12 cellular contexts compared by ENCODE assay signal in genomic region chr2:145739679-145740078, GRCh38.
DNase-seq lines count a peak whose midpoint lies in the region; ATAC-seq lines count a peak whose summit lies in the region.
"Had no signal": no experiment of that assay in that cellular context is flagged by ENCODE, and none has a peak within 500 bp of the region (broad histone marks: within the 10 kb centered on the region; RNA-seq: fewer than 3 reads in every experiment).

No MANE protein-coding gene starts in this region.

- H3K9me3 Mint-ChIP-seq in activated T-cell treated with anti-CD3 and anti-CD28 coated beads, Interleukin-2, amount 50 U/mL, for 24 hours, result peaks cover 10% of the 10 kb centered on the region
- peaks cover 4% of the 10 kb centered on the region for H3K9me3 Mint-ChIP-seq in activated T-cell treated with anti-CD3 and anti-CD28 coated beads, Interleukin-2, amount 50 U/mL, for 4 hours
- H3K9me3 Mint-ChIP-seq in memory B cell, result no peaks in the 10 kb centered on the region
- H3K9me3 Mint-ChIP-seq in activated CD8-positive, alpha-beta T cell treated with anti-CD3 and anti-CD28 coated beads, Interleukin-2, amount 10 ng/mL, durations not matched to agents 7 days and 5 days (ENCODE audit: insufficient read depth), result no peaks in the 10 kb centered on the region
- H3K9me3 Mint-ChIP-seq: nephron progenitor cell had no signal

- no peaks in the 10 kb centered on the region for H3K36me3 Mint-ChIP-seq in activated T-cell treated with anti-CD3 and anti-CD28 coated beads, Interleukin-2, amount 50 U/mL, for 24 hours (ENCODE audit: low read depth)
- no peaks in the 10 kb centered on the region for H3K36me3 Mint-ChIP-seq in activated T-cell treated with anti-CD3 and anti-CD28 coated beads, Interleukin-2, amount 50 U/mL, for 4 hours (ENCODE audit: insufficient read depth)
- no peaks in the 10 kb centered on the region for H3K36me3 Mint-ChIP-seq in memory B cell
- H3K36me3 Mint-ChIP-seq in activated CD8-positive, alpha-beta T cell treated with anti-CD3 and anti-CD28 coated beads, Interleukin-2, amount 10 ng/mL, durations not matched to agents 7 days and 5 days (ENCODE audit: low read depth), result no peaks in the 10 kb centered on the region

- CTCF ChIA-PET in activated CD8-positive, alpha-beta T cell treated with anti-CD3 and anti-CD28 coated beads, Interleukin-2, amount 10 ng/mL, durations not matched to agents 7 days and 5 days (lab: Charles Lee), result interaction anchor here (1.3 kb wide), 1 partner anchor 13 kb away, joined by 4 read pairs; no protein-coding TSS in a partner anchor

- no peak for DNase-seq in activated T-cell treated with anti-CD3 and anti-CD28 coated beads, Interleukin-2, amount 50 U/mL, for 24 hours
- no peak for DNase-seq in activated T-cell treated with anti-CD3 and anti-CD28 coated beads, Interleukin-2, amount 50 U/mL, for 4 hours
- DNase-seq in memory B cell (ENCODE audit: low spot score in 2 of 2), result no peak
- DNase-seq in activated CD8-positive, alpha-beta T cell treated with anti-CD3 and anti-CD28 coated beads, Interleukin-2, amount 10 ng/mL, durations not matched to agents 7 days and 5 days, result no peak
- no peak for DNase-seq in NCI-H187 treated with DMSO at 0.1 percent for 48 hours (lab: John Stamatoyannopoulos, UW)
- DNase-seq in globus pallidus (ENCODE audit: low spot score), result no peak
- DNase-seq: dorsolateral prefrontal cortex, nephron progenitor cell, sigmoid colon, T1000 had no signal

- ATAC-seq in activated T-cell treated with anti-CD3 and anti-CD28 coated beads, Interleukin-2, amount 50 U/mL, for 4 hours, result no peak
- ATAC-seq in HG02571 (IDR thresholded peaks at IDR 0.05; ENCODE audit: unreplicated experiment) (peak; percentile 53), HG03280 (IDR thresholded peaks at IDR 0.05; ENCODE audit: unreplicated experiment) (peak; percentile 44), memory B cell (ENCODE audit: low read depth) (no peak)
- no peak for ATAC-seq in activated CD8-positive, alpha-beta T cell treated with anti-CD3 and anti-CD28 coated beads, Interleukin-2, amount 10 ng/mL, durations not matched to agents 7 days and 5 days

- H3K27ac Mint-ChIP-seq in activated T-cell treated with anti-CD3 and anti-CD28 coated beads, Interleukin-2, amount 50 U/mL, for 24 hours, result peak overlapping the region; percentile 66
- peak overlapping the region; percentile 35 for H3K27ac Mint-ChIP-seq in memory B cell
- no peak overlapping the region for H3K27ac Mint-ChIP-seq in activated CD8-positive, alpha-beta T cell treated with anti-CD3 and anti-CD28 coated beads, Interleukin-2, amount 10 ng/mL, durations not matched to agents 7 days and 5 days

- H3K27me3 Mint-ChIP-seq in activated T-cell treated with anti-CD3 and anti-CD28 coated beads, Interleukin-2, amount 50 U/mL, for 24 hours, result no peaks in the 10 kb centered on the region
- H3K27me3 Mint-ChIP-seq in activated T-cell treated with anti-CD3 and anti-CD28 coated beads, Interleukin-2, amount 50 U/mL, for 4 hours (ENCODE audit: low read depth), result no peaks in the 10 kb centered on the region
- no peaks in the 10 kb centered on the region for H3K27me3 Mint-ChIP-seq in memory B cell
- no peaks in the 10 kb centered on the region for H3K27me3 Mint-ChIP-seq in activated CD8-positive, alpha-beta T cell treated with anti-CD3 and anti-CD28 coated beads, Interleukin-2, amount 10 ng/mL, durations not matched to agents 7 days and 5 days (ENCODE audit: low read depth)

- H3K4me3 Mint-ChIP-seq in activated T-cell treated with anti-CD3 and anti-CD28 coated beads, Interleukin-2, amount 50 U/mL, for 24 hours, result no peak overlapping the region
- no peak overlapping the region for H3K4me3 Mint-ChIP-seq in activated T-cell treated with anti-CD3 and anti-CD28 coated beads, Interleukin-2, amount 50 U/mL, for 4 hours
- H3K4me3 Mint-ChIP-seq in memory B cell, result no peak overlapping the region
- no peak overlapping the region for H3K4me3 Mint-ChIP-seq in activated CD8-positive, alpha-beta T cell treated with anti-CD3 and anti-CD28 coated beads, Interleukin-2, amount 10 ng/mL, durations not matched to agents 7 days and 5 days
- H3K4me3 Mint-ChIP-seq: nephron progenitor cell had no signal

- peaks cover 26% of the 10 kb centered on the region for H3K4me1 Mint-ChIP-seq in activated T-cell treated with anti-CD3 and anti-CD28 coated beads, Interleukin-2, amount 50 U/mL, for 24 hours (ENCODE audit: low read depth)
- peaks cover 7% of the 10 kb centered on the region for H3K4me1 Mint-ChIP-seq in activated T-cell treated with anti-CD3 and anti-CD28 coated beads, Interleukin-2, amount 50 U/mL, for 4 hours (ENCODE audit: low read depth)
- H3K4me1 Mint-ChIP-seq in memory B cell, result peaks cover 18% of the 10 kb centered on the region
- H3K4me1 Mint-ChIP-seq in activated CD8-positive, alpha-beta T cell treated with anti-CD3 and anti-CD28 coated beads, Interleukin-2, amount 10 ng/mL, durations not matched to agents 7 days and 5 days (ENCODE audit: low read depth), result no peaks in the 10 kb centered on the region
- H3K4me1 Mint-ChIP-seq: nephron progenitor cell had no signal

- POLR2A ChIA-PET in activated CD8-positive, alpha-beta T cell treated with anti-CD3 and anti-CD28 coated beads, Interleukin-2, amount 10 ng/mL, durations not matched to agents 7 days and 5 days (lab: Charles Lee), result no interaction called here

Comparison
In these comparisons a context has a peak if more than half of its experiments do, and no peak if none do; other contexts are left out.
1. ATAC-seq: peak in HG02571 (single experiment) and HG03280 (single experiment); none in activated T-cell treated with anti-CD3 and anti-CD28 coated beads, Interleukin-2, amount 50 U/mL, for 4 hours (0 of 2), memory B cell (single experiment) and activated CD8-positive, alpha-beta T cell treated with anti-CD3 and anti-CD28 coated beads, Interleukin-2, amount 10 ng/mL, durations not matched to agents 7 days and 5 days (single experiment).